5 cellular contexts compared by ENCODE assay signal in the genomic region with DNA sequence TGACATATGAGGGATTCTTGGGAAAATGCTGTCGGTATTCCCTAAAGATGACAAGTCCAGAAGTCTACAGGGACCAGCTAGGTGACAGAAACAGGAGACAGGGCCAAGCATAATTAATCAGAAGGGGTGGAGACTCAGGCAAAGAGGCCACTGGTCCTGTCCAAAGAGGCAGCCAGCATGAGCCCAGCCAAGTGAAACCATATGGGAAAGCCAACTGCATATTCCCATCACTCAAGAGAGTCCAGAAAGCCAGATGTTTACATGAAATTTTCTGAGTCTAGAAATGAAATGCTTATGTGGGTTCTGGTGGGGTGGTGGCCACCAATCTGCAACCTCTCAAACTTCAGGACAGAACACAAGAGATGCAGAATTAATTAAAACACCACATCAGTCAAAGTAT.
"Had no signal": no experiment of that assay in that cellular context is flagged by ENCODE, and none has a peak within 500 bp of the region (broad histone marks: within the 10 kb centered on the region; RNA-seq: fewer than 3 reads in every experiment).

No MANE protein-coding gene starts in this region.

- H3K4me3 Mint-ChIP-seq: GM23338, H9 had no signal

- H3K4me2 ChIP-seq: GM23338 had no signal

- H3K4me3 ChIP-seq: GM23338, K562 had no signal

- DNase-seq: H9, HCEC 1CT, KG1 had no signal

- H2AFZ ChIP-seq: GM23338 had no signal

- ATAC-seq: GM23338, K562 had no signal

- H3K9me3 Mint-ChIP-seq: GM23338, H9 had no signal
